Comparison of ENCODE assay signal across 17 cellular contexts in genomic region chr6:41201784-41202181, GRCh38. TPM values are rescaled to one million over a fixed set of nuclear protein-coding genes. Genes with fewer than 3 reads are reported as not detected.
DNase-seq lines count a peak whose midpoint lies in the region; ATAC-seq lines count a peak whose summit lies in the region.
"Had no signal": no experiment of that assay in that cellular context is flagged by ENCODE, and none has a peak within 500 bp of the region (broad histone marks: within the 10 kb centered on the region; RNA-seq: fewer than 3 reads in every experiment).

No MANE protein-coding gene starts in this region.

- peaks cover 10% of the 10 kb centered on the region for H3K36me3 Mint-ChIP-seq in activated CD8-positive, alpha-beta memory T cell treated with anti-CD3 and anti-CD28 coated beads, Interleukin-2, amount 10 ng/mL, durations not matched to agents 7 days and 5 days
- peaks cover 14% of the 10 kb centered on the region for H3K36me3 Mint-ChIP-seq in dendritic cell treated with granulocyte-macrophage colony-stimulating factor and Interleukin-4, amounts not matched to agents 40 ng/mL and 50 ng/mL, for 4 days (ENCODE audit: low read depth)

- DNase-seq in activated CD8-positive, alpha-beta memory T cell treated with anti-CD3 and anti-CD28 coated beads, Interleukin-2, amount 10 ng/mL, durations not matched to agents 7 days and 5 days = no peak
- DNase-seq in activated CD8-positive, alpha-beta memory T cell treated with anti-CD3 and anti-CD28 coated beads, Interleukin-2, amount 50 U/mL, for 4 hours = no peak
- DNase-seq in OCI-M1 (lab: John Stamatoyannopoulos, UW) = peak; percentile 46
- no peak for DNase-seq in stimulated activated naive CD8-positive, alpha-beta T cell treated with anti-CD3 and anti-CD28 coated beads, Interleukin-15, amount 100 ng/mL, for 72 hours
- no peak for DNase-seq in midbrain (lab: John Stamatoyannopoulos, UW)
- no peak for DNase-seq in germinal center (ENCODE audit: low spot score)
- no peak for DNase-seq in NCI-H1048 (lab: John Stamatoyannopoulos, UW)
- DNase-seq: adrenal gland, DMS79 treated with DMSO at 0.1 percent for 48 hours, HCEC 1CT, NCI-H1694, SJCRH30, upper lobe of right lung had no signal

- peak overlapping the region; percentile 96 for H3K27ac Mint-ChIP-seq in activated CD8-positive, alpha-beta memory T cell treated with anti-CD3 and anti-CD28 coated beads, Interleukin-2, amount 10 ng/mL, durations not matched to agents 7 days and 5 days
- H3K27ac Mint-ChIP-seq in dendritic cell treated with granulocyte-macrophage colony-stimulating factor and Interleukin-4, amounts not matched to agents 40 ng/mL and 50 ng/mL, for 4 days = peak overlapping the region; percentile 69
- peak overlapping the region; percentile 97 to 99 for H3K27ac Mint-ChIP-seq in stimulated activated naive CD8-positive, alpha-beta T cell treated with anti-CD3 and anti-CD28 coated beads, Interleukin-15, amount 100 ng/mL, for 72 hours
- H3K27ac Mint-ChIP-seq: nephron had no signal

- H3K27me3 Mint-ChIP-seq in activated CD8-positive, alpha-beta memory T cell treated with anti-CD3 and anti-CD28 coated beads, Interleukin-2, amount 10 ng/mL, durations not matched to agents 7 days and 5 days = no peaks in the 10 kb centered on the region
- H3K27me3 Mint-ChIP-seq in dendritic cell treated with granulocyte-macrophage colony-stimulating factor and Interleukin-4, amounts not matched to agents 40 ng/mL and 50 ng/mL, for 4 days = peaks cover 2% of the 10 kb centered on the region
- no peaks in the 10 kb centered on the region for H3K27me3 Mint-ChIP-seq in stimulated activated naive CD8-positive, alpha-beta T cell treated with anti-CD3 and anti-CD28 coated beads, Interleukin-15, amount 100 ng/mL, for 72 hours

- ATAC-seq in activated CD8-positive, alpha-beta memory T cell treated with anti-CD3 and anti-CD28 coated beads, Interleukin-2, amount 10 ng/mL, durations not matched to agents 7 days and 5 days = no peak
- ATAC-seq in stimulated activated naive CD8-positive, alpha-beta T cell treated with anti-CD3 and anti-CD28 coated beads, Interleukin-15, amount 100 ng/mL, for 72 hours = no peak
- ATAC-seq: HepG2 had no signal

- no peaks in the 10 kb centered on the region for H3K9me3 Mint-ChIP-seq in activated CD8-positive, alpha-beta memory T cell treated with anti-CD3 and anti-CD28 coated beads, Interleukin-2, amount 10 ng/mL, durations not matched to agents 7 days and 5 days (ENCODE audit: low read depth)
- no peaks in the 10 kb centered on the region for H3K9me3 Mint-ChIP-seq in dendritic cell treated with granulocyte-macrophage colony-stimulating factor and Interleukin-4, amounts not matched to agents 40 ng/mL and 50 ng/mL, for 4 days
- no peaks in the 10 kb centered on the region for H3K9me3 Mint-ChIP-seq in stimulated activated naive CD8-positive, alpha-beta T cell treated with anti-CD3 and anti-CD28 coated beads, Interleukin-15, amount 100 ng/mL, for 72 hours

- CTCF ChIA-PET in activated CD8-positive, alpha-beta memory T cell treated with anti-CD3 and anti-CD28 coated beads, Interleukin-2, amount 10 ng/mL, durations not matched to agents 7 days and 5 days (lab: Charles Lee) = interaction anchor here (0.9 to 1.6 kb wide), 3 partner anchors 15 to 174 kb away, joined by 3 to 4 read pairs (median 3); no protein-coding TSS in a partner anchor

- peak overlapping the region; percentile 43 for H3K4me3 Mint-ChIP-seq in activated CD8-positive, alpha-beta memory T cell treated with anti-CD3 and anti-CD28 coated beads, Interleukin-2, amount 10 ng/mL, durations not matched to agents 7 days and 5 days
- no peak overlapping the region for H3K4me3 Mint-ChIP-seq in dendritic cell treated with granulocyte-macrophage colony-stimulating factor and Interleukin-4, amounts not matched to agents 40 ng/mL and 50 ng/mL, for 4 days
- H3K4me3 Mint-ChIP-seq in stimulated activated naive CD8-positive, alpha-beta T cell treated with anti-CD3 and anti-CD28 coated beads, Interleukin-15, amount 100 ng/mL, for 72 hours = peak overlapping the region; percentile 74 to 86
- H3K4me3 Mint-ChIP-seq: nephron had no signal

- intact Hi-C loops in dendritic cell treated with granulocyte-macrophage colony-stimulating factor and Interleukin-4, amounts not matched to agents 40 ng/mL and 50 ng/mL, for 4 days (cut with micrococcal nuclease) = no loop called here

- H3K4me1 Mint-ChIP-seq in activated CD8-positive, alpha-beta memory T cell treated with anti-CD3 and anti-CD28 coated beads, Interleukin-2, amount 10 ng/mL, durations not matched to agents 7 days and 5 days = peaks cover 41% of the 10 kb centered on the region
- H3K4me1 Mint-ChIP-seq in dendritic cell treated with granulocyte-macrophage colony-stimulating factor and Interleukin-4, amounts not matched to agents 40 ng/mL and 50 ng/mL, for 4 days (ENCODE audit: low read depth) = peaks cover 61% of the 10 kb centered on the region
- peaks cover 55% of the 10 kb centered on the region for H3K4me1 Mint-ChIP-seq in stimulated activated naive CD8-positive, alpha-beta T cell treated with anti-CD3 and anti-CD28 coated beads, Interleukin-15, amount 100 ng/mL, for 72 hours

RNA-seq across cellular contexts. Expression of gene TREML2, which starts 0.8 kb away (rescaled TPM):
- 1 to 10 TPM; 1.9 to 2.7 TPM for total RNA-seq in activated CD8-positive, alpha-beta memory T cell treated with anti-CD3 and anti-CD28 coated beads, Interleukin-2, amount 10 ng/mL, durations not matched to agents 7 days and 5 days
- total RNA-seq: HepG2 had no signal

RNA-seq across cellular contexts. Expression of gene TREML4, which starts 26.4 kb away (rescaled TPM):
- not detected for total RNA-seq in activated CD8-positive, alpha-beta memory T cell treated with anti-CD3 and anti-CD28 coated beads, Interleukin-2, amount 10 ng/mL, durations not matched to agents 7 days and 5 days
- total RNA-seq: adrenal gland, HepG2, skeletal muscle tissue, upper lobe of right lung had no signal

RNA-seq across cellular contexts. Expression of gene TREM2, which starts 38.9 kb away (rescaled TPM):
- not detected for total RNA-seq in activated CD8-positive, alpha-beta memory T cell treated with anti-CD3 and anti-CD28 coated beads, Interleukin-2, amount 10 ng/mL, durations not matched to agents 7 days and 5 days

RNA-seq across cellular contexts. Expression of gene TREML1, which starts 47.6 kb away (rescaled TPM):
- total RNA-seq in activated CD8-positive, alpha-beta memory T cell treated with anti-CD3 and anti-CD28 coated beads, Interleukin-2, amount 10 ng/mL, durations not matched to agents 7 days and 5 days = not detected
- total RNA-seq: HepG2, SJCRH30, skeletal muscle tissue had no signal
